Comparison of ENCODE assay signal across 7 cellular contexts in genomic region chr12:109597795-109598427, GRCh38. TPM values are rescaled to one million over a fixed set of nuclear protein-coding genes. Genes with fewer than 3 reads are reported as not detected.
DNase-seq lines count a peak whose midpoint lies in the region; ATAC-seq and TF ChIP-seq lines count a peak whose summit lies in the region.

No MANE protein-coding gene starts in this region.

- no peaks in the 10 kb centered on the region for H3K36me3 ChIP-seq in adrenal gland (replicated peaks in 1 of 2)
- H3K36me3 ChIP-seq in heart left ventricle = peaks cover 0 to 14% (median 0%) of the 10 kb centered on the region in 9 donors
- peaks cover 0 to 4% of the 10 kb centered on the region in 2 donors for H3K36me3 ChIP-seq in psoas muscle (ENCODE audit: insufficient read depth in 1 of 2, low read depth in 1 of 2)
- peaks cover 0 to 10% of the 10 kb centered on the region in 2 donors for H3K36me3 ChIP-seq in vagina

- H3K36me3 Mint-ChIP-seq in T-helper 17 cell (ENCODE audit: low read depth) = no peaks in the 10 kb centered on the region

- H3K4me3 ChIP-seq in adrenal gland (no peak overlapping the region), heart left ventricle (no peak overlapping the region), psoas muscle (no peak overlapping the region), vagina (no peak overlapping the region)

- peak overlapping the region; percentile 1 for H3K27ac Mint-ChIP-seq in T-helper 17 cell

- in situ Hi-C loops in GM13977 (cut with MboI; ENCODE audit: low pct_unique_long_range_greater_than_20kb, low sequenced_read_pairs, unreplicated experiment) = no loop called here

- ATAC-seq in T-helper 17 cell = peak; percentile 62
- ATAC-seq in heart left ventricle = peak; percentile 84 to 90 (median 88)
- ATAC-seq in psoas muscle = peak; percentile 76 to 90 (median 82)

- H3K9me3 ChIP-seq in T-helper 17 cell (ENCODE audit: control insufficient read depth, low read length, poor library complexity, severe bottlenecking) (no peaks in the 10 kb centered on the region), adrenal gland (replicated peaks in 1 of 3) (no peaks in the 10 kb centered on the region), heart left ventricle (no peaks in the 10 kb centered on the region), psoas muscle (no peaks in the 10 kb centered on the region), vagina (no peaks in the 10 kb centered on the region)

- peak; percentile 86 for DNase-seq in GM13977 (ENCODE audit: low spot score)
- DNase-seq in NCI-H1436 treated with DMSO at 0.1 percent for 48 hours (lab: John Stamatoyannopoulos, UW) = peak; percentile 27
- DNase-seq in T-helper 17 cell = peak; percentile 36 to 52 (median 51)
- DNase-seq in adrenal gland = peak; percentile 89 to 95 (median 93)
- DNase-seq in heart left ventricle = peak; percentile 86 to 93 (median 90)
- DNase-seq in psoas muscle = peak; percentile 87 to 93
- DNase-seq in vagina (ENCODE audit: extremely low spot score in 2 of 2) = no peak

- TF ChIP-seq POLR2A in adrenal gland (IDR thresholded peaks at IDR 0.05) (no peak), heart left ventricle (IDR thresholded peaks at IDR 0.05) (no peak), vagina (IDR thresholded peaks at IDR 0.05) (no peak)

- H3K4me1 ChIP-seq in adrenal gland (replicated peaks in 1 of 2) (peaks cover 0 to 5% of the 10 kb centered on the region in 2 donors), heart left ventricle (peaks cover 0 to 18% (median 6%) of the 10 kb centered on the region in 12 donors), psoas muscle (peaks cover 34% of the 10 kb centered on the region), vagina (peaks cover 9% of the 10 kb centered on the region)

- H3K4me3 Mint-ChIP-seq in T-helper 17 cell = peak overlapping the region; percentile 33

- H3K4me1 Mint-ChIP-seq in T-helper 17 cell = peaks cover 30% of the 10 kb centered on the region

- peak overlapping the region in 1 of 5 donors; percentile 12 for H3K27ac ChIP-seq in adrenal gland
- H3K27ac ChIP-seq in heart left ventricle = no peak overlapping the region
- no peak overlapping the region for H3K27ac ChIP-seq in psoas muscle
- no peak overlapping the region for H3K27ac ChIP-seq in vagina

- 36 to 43% (median 39%) methylated on average over 24 to 27 of the region's 27 CpGs for WGBS in adrenal gland, 4 donors
- 40 to 56% (median 43%) methylated on average over 19 to 27 of the region's 27 CpGs for WGBS in heart left ventricle, 4 donors
- 33 to 40% (median 34%) methylated on average over 27 of the region's 27 CpGs for WGBS in psoas muscle, 3 donors

- TF ChIP-seq CTCF in GM13977 (IDR thresholded peaks at IDR 0.05; ENCODE audit: extremely low read depth, insufficient read depth, missing control alignments) (peak; percentile 90), adrenal gland (IDR thresholded peaks at IDR 0.05) (peak; percentile 96 to 98 (median 96)), heart left ventricle (IDR thresholded peaks at IDR 0.05) (peak; percentile 92 to 98 (median 96)), psoas muscle (IDR thresholded peaks at IDR 0.05) (peak; percentile 95), vagina (IDR thresholded peaks at IDR 0.05) (peak; percentile 92 to 97 (median 93))

- intact Hi-C loops in adrenal gland (cut with DNase I) = loop anchor here (2.0 to 5.0 kb wide), 4 partner anchors 76 to 179 kb away; no protein-coding TSS in a partner anchor
- intact Hi-C loops in heart left ventricle (cut with DNase I) = loop anchor here (1.0 to 10.0 kb wide), 14 partner anchors 79 to 244 kb away; partner anchors contain the start of gene FAM222A (in 5 of the 10)
- intact Hi-C loops in psoas muscle (cut with DNase I) = loop anchor here (1.0 to 5.0 kb wide), 3 partner anchors 76 to 177 kb away; no protein-coding TSS in a partner anchor
- intact Hi-C loops in vagina (cut with DNase I) = loop anchor here (5.0 kb wide), 1 partner anchor 179 kb away; no protein-coding TSS in a partner anchor

- no peaks in the 10 kb centered on the region for H3K27me3 Mint-ChIP-seq in T-helper 17 cell

- H3K27me3 ChIP-seq in adrenal gland (no peaks in the 10 kb centered on the region), heart left ventricle (peaks cover 0 to 2% (median 0%) of the 10 kb centered on the region in 9 donors), psoas muscle (ENCODE audit: insufficient read depth in 3 of 3, low read length in 2 of 3) (no peaks in the 10 kb centered on the region), vagina (no peaks in the 10 kb centered on the region)

RNA-seq across cellular contexts. Expression of gene MVK, which starts 24.3 kb away (rescaled TPM):
- total RNA-seq in T-helper 17 cell (10 to 100 TPM; 10.8 to 14.8 TPM), adrenal gland (100 to 1,000 TPM in 1 of 8 donors, 10 to 100 TPM in 7; 10.8 to 194 (median 19.1) TPM), heart left ventricle (10 to 100 TPM in 5 of 9 donors, 1 to 10 TPM in 4; 7.9 to 14.9 (median 10.1) TPM), psoas muscle (10 to 100 TPM in 1 of 4 donors, 1 to 10 TPM in 3; 7.5 to 11.4 (median 8.7) TPM), vagina (24.1 TPM)
- polyA plus RNA-seq in adrenal gland (10 to 100 TPM; 35.0 to 73.6 (median 39.1) TPM), heart left ventricle (10 to 100 TPM; 13.4 to 13.9 TPM), psoas muscle (10 to 100 TPM in 2 of 3 donors, 1 to 10 TPM in 1; 6.4 to 10.5 (median 10.2) TPM)

RNA-seq across cellular contexts. Expression of gene MMAB, which starts 24.6 kb away (rescaled TPM):
- total RNA-seq in T-helper 17 cell (10 to 100 TPM in 1 of 2 donors, 1 to 10 TPM in 1; 8.0 to 12.1 TPM), adrenal gland (100 to 1,000 TPM in 3 of 8 donors, 10 to 100 TPM in 5; 74.2 to 238 (median 89.0) TPM), heart left ventricle (10 to 100 TPM; 29.5 to 43.3 (median 34.4) TPM), psoas muscle (10 to 100 TPM; 28.5 to 43.3 (median 38.1) TPM), vagina (27.7 TPM)
- polyA plus RNA-seq in adrenal gland (100 to 1,000 TPM in 1 of 3 donors, 10 to 100 TPM in 2; 52.3 to 119 (median 84.0) TPM), heart left ventricle (10 to 100 TPM; 38.1 to 43.4 TPM), psoas muscle (10 to 100 TPM; 17.3 to 34.6 (median 24.7) TPM)

Comparison
In these comparisons a context has a peak if more than half of its experiments do, and no peak if none do; other contexts are left out.
1. DNase-seq: peak in GM13977 (single experiment), NCI-H1436 treated with DMSO at 0.1 percent for 48 hours (single experiment), T-helper 17 cell (3 of 3), adrenal gland (7 of 7), heart left ventricle (5 of 5) and psoas muscle (2 of 2); none in vagina (0 of 2).
2. Peak in every context shown above with its lines, with median percentiles within 50 percentile points of each other: CTCF ChIP-seq and ATAC-seq.